2 cellular contexts compared by ENCODE assay signal in the genomic region with DNA sequence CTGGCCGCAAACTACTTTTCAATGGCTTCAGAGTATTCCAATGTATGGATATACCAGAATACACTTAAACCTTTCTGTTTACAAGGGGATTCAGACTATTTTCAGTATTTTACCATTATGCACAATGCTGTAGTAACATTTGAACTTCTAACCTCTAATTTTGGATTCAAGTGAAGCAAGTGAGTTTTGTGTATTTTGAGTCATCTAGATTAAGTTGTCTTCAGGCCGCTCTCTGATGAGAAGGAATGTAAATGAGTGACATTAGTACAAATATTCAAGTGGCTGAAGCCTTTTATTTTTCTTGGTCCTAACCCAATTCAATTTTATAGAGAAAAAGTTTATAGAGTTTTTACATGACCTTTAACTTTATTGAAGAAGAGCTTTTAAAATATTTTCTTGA.
TF ChIP-seq lines count a peak whose summit lies in the region.

No MANE protein-coding gene starts in this region.

TF ChIP-seq in A549, 52 proteins besides CTCF, POLR2A, EP300 and RAD21:
- TF ChIP-seq JUNB (IDR thresholded peaks at IDR 0.05) (peak; percentile 77), FOSL2 (IDR thresholded peaks at IDR 0.05) (peak; percentile 61; the same call in 1 of the 2 replicates), FOSL2 (CRISPR knock-in tag; IDR thresholded peaks at IDR 0.05) (peak; percentile 78), CEBPB (IDR thresholded peaks at IDR 0.05) (peak in 1 of 2 experiments; percentile 75; a peak in 2 of 4 replicates), JUN (IDR thresholded peaks at IDR 0.05) (peak in 1 of 2 experiments; percentile 52; a peak in 2 of 5 replicates), TP53 (CRISPR knock-in tag; IDR thresholded peaks at IDR 0.05) (no peak), SMC3 (IDR thresholded peaks at IDR 0.05) (peak; percentile 26; the same call in 1 of the 3 replicates), GATA3 (IDR thresholded peaks at IDR 0.05; ENCODE audit: borderline replicate concordance) (peak; percentile 85), SREBF2 (IDR thresholded peaks at IDR 0.05) (no peak)
- TF ChIP-seq, protein P1, sequence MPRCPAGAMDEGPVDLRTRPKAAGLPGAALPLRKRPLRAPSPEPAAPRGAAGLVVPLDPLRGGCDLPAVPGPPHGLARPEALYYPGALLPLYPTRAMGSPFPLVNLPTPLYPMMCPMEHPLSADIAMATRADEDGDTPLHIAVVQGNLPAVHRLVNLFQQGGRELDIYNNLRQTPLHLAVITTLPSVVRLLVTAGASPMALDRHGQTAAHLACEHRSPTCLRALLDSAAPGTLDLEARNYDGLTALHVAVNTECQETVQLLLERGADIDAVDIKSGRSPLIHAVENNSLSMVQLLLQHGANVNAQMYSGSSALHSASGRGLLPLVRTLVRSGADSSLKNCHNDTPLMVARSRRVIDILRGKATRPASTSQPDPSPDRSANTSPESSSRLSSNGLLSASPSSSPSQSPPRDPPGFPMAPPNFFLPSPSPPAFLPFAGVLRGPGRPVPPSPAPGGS (IDR thresholded peaks at IDR 0.05): 0 out of 3 replicates have a peak, but pooled peaks have one; percentile 53

TF ChIP-seq in IMR-90, 13 proteins besides CTCF, POLR2A, EP300 and RAD21:
- TF ChIP-seq, protein P2, sequence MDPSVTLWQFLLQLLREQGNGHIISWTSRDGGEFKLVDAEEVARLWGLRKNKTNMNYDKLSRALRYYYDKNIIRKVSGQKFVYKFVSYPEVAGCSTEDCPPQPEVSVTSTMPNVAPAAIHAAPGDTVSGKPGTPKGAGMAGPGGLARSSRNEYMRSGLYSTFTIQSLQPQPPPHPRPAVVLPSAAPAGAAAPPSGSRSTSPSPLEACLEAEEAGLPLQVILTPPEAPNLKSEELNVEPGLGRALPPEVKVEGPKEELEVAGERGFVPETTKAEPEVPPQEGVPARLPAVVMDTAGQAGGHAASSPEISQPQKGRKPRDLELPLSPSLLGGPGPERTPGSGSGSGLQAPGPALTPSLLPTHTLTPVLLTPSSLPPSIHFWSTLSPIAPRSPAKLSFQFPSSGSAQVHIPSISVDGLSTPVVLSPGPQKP (IDR thresholded peaks at IDR 0.05; ENCODE audit: borderline replicate concordance, low read depth, low read length): no peak
- no peak for TF ChIP-seq CEBPB (IDR thresholded peaks at IDR 0.05; ENCODE audit: low read depth, low read length)
- TF ChIP-seq, protein P3, sequence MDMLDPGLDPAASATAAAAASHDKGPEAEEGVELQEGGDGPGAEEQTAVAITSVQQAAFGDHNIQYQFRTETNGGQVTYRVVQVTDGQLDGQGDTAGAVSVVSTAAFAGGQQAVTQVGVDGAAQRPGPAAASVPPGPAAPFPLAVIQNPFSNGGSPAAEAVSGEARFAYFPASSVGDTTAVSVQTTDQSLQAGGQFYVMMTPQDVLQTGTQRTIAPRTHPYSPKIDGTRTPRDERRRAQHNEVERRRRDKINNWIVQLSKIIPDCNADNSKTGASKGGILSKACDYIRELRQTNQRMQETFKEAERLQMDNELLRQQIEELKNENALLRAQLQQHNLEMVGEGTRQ (IDR thresholded peaks at IDR 0.05; ENCODE audit: low read depth, low read length): no peak
- no peak for TF ChIP-seq FOS (IDR thresholded peaks at IDR 0.05; ENCODE audit: low read depth, low read length)
- TF ChIP-seq NFE2L2 (IDR thresholded peaks at IDR 0.05; ENCODE audit: low read depth, low read length): no peak
- TF ChIP-seq RFX5 (IDR thresholded peaks at IDR 0.05; ENCODE audit: low read depth, low read length): no peak
- no peak for TF ChIP-seq SMC3 (IDR thresholded peaks at IDR 0.05; ENCODE audit: low read depth, low read length)
- no peak for TF ChIP-seq CHD1 (IDR thresholded peaks at IDR 0.05; ENCODE audit: low read depth, low read length)
